In the genomic region with DNA sequence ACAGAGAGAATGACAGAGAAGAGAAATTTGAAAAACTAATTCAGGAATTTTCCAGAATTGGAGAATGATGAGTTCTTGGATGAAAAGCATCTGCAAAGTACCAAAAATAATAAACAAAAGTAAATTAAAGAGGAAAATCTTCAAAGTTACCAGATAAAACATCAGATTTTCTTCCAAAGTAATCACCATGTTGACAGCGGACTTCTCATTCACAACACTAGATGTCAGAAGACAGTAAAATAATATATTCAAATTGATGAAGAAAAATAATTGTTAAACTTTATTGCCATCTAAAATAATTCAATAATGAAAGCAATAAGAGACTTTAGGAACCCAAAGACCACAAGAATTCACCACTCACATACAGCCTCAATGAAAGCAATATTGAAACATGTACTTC, we compare ENCODE assay signal across 25 cellular contexts.
DNase-seq lines count a peak whose midpoint lies in the region; ATAC-seq and TF ChIP-seq lines count a peak whose summit lies in the region.
"Had no signal": no experiment of that assay in that cellular context is flagged by ENCODE, and none has a peak within 500 bp of the region (broad histone marks: within the 10 kb centered on the region; RNA-seq: fewer than 3 reads in every experiment).

No MANE protein-coding gene starts in this region.

- H3K4me2 ChIP-seq in SK-N-SH (no peak overlapping the region), neural progenitor cell (no peak overlapping the region)

- CTCF ChIA-PET in SK-N-SH (lab: Yijun Ruan, JAX): no interaction called here

- H3K4me1 Mint-ChIP-seq in chondrocyte (ENCODE audit: low read depth) (no peaks in the 10 kb centered on the region), neural progenitor cell (no peaks in the 10 kb centered on the region), nephron progenitor cell (no peaks in the 10 kb centered on the region)

- POLR2A ChIA-PET in SK-N-SH (lab: Yijun Ruan, JAX): no interaction called here

- no peak overlapping the region for H3K4me3 Mint-ChIP-seq in chondrocyte (ENCODE audit: unreplicated experiment)
- no peak overlapping the region for H3K4me3 Mint-ChIP-seq in neural progenitor cell
- H3K4me3 Mint-ChIP-seq in nephron progenitor cell: no peak overlapping the region

- H3K36me3 ChIP-seq in SK-N-SH (replicated peaks in 1 of 2; ENCODE audit: control insufficient read depth in 1 of 2, insufficient read depth in 2 of 2, low read length in 1 of 2): peaks cover 0 to 8% of the 10 kb centered on the region in 2 experiments
- no peaks in the 10 kb centered on the region for H3K36me3 ChIP-seq in neural progenitor cell
- H3K36me3 ChIP-seq: BE2C, HAP-1, MG63 had no signal

- H3K36me3 Mint-ChIP-seq in chondrocyte (ENCODE audit: low read depth) (no peaks in the 10 kb centered on the region), neural progenitor cell (peaks cover under 1% of the 10 kb centered on the region), nephron progenitor cell (ENCODE audit: low read depth) (peaks cover 6% of the 10 kb centered on the region)

- H3K4me3 ChIP-seq in SK-N-SH (ENCODE audit: low read depth in 2 of 2, low read length in 1 of 2): no peak overlapping the region
- H3K4me3 ChIP-seq in fibroblast of mammary gland (ENCODE audit: control insufficient read depth, low read depth, low read length): no peak overlapping the region
- H3K4me3 ChIP-seq in neural progenitor cell: no peak overlapping the region
- H3K4me3 ChIP-seq: HAP-1, MG63, SK-N-MC had no signal

- H3K27me3 Mint-ChIP-seq in chondrocyte (ENCODE audit: low read depth) (no peaks in the 10 kb centered on the region), neural progenitor cell (ENCODE audit: insufficient read depth, low read depth) (no peaks in the 10 kb centered on the region), nephron progenitor cell (ENCODE audit: low read depth, poor library complexity) (no peaks in the 10 kb centered on the region)

- TF ChIP-seq RAD21 in SK-N-SH (IDR thresholded peaks at IDR 0.05; ENCODE audit: low read length): no peak

- ATAC-seq in SK-N-SH treated with all-trans-retinoic acid at 6 μM for 48 hours (no peak), HG03196 (IDR thresholded peaks at IDR 0.05; ENCODE audit: unreplicated experiment) (no peak), Right ventricle myocardium superior (ENCODE audit: poor library complexity) (no peak)

- TF ChIP-seq EP300 in SK-N-SH (IDR thresholded peaks at IDR 0.05; ENCODE audit: borderline replicate concordance in 1 of 2, low read depth in 1 of 2, low read length in 1 of 2): no peak

- no peaks in the 10 kb centered on the region for H4K20me1 ChIP-seq in SK-N-SH (ENCODE audit: insufficient read depth)
- no peaks in the 10 kb centered on the region for H4K20me1 ChIP-seq in neural progenitor cell (ENCODE audit: low read depth)

- H3K9me3 ChIP-seq in SK-N-SH (no peaks in the 10 kb centered on the region), neural progenitor cell (ENCODE audit: low read depth) (no peaks in the 10 kb centered on the region)
- H3K9me3 ChIP-seq: BE2C, HAP-1, MG63 had no signal

- no peaks in the 10 kb centered on the region for H3F3A ChIP-seq in SK-N-SH (replicated peaks; ENCODE audit: insufficient read depth)
- H3F3A ChIP-seq in neural progenitor cell (ENCODE audit: low read depth): no peaks in the 10 kb centered on the region

- 100% methylated on average over 1 of the region's 1 CpG for WGBS in SK-N-SH (ENCODE audit: low lambda C conversion rate)

- intact Hi-C loops in Right ventricle myocardium superior (cut with DNase I): no loop called here

- H3K27me3 ChIP-seq in SK-N-SH (ENCODE audit: insufficient read depth): no peaks in the 10 kb centered on the region
- no peaks in the 10 kb centered on the region for H3K27me3 ChIP-seq in neural progenitor cell
- H3K27me3 ChIP-seq: BE2C, MG63 had no signal

- H3K79me2 ChIP-seq in SK-N-SH (ENCODE audit: insufficient read depth) (no peaks in the 10 kb centered on the region), neural progenitor cell (ENCODE audit: low read depth) (no peaks in the 10 kb centered on the region)

- H3K9me3 Mint-ChIP-seq in chondrocyte (ENCODE audit: low read depth): peaks cover under 1% of the 10 kb centered on the region
- no peaks in the 10 kb centered on the region for H3K9me3 Mint-ChIP-seq in neural progenitor cell
- no peaks in the 10 kb centered on the region for H3K9me3 Mint-ChIP-seq in nephron progenitor cell

- no peak overlapping the region; a peak in 1 of 4 replicates for H3K27ac ChIP-seq in SK-N-SH (ENCODE audit: low read depth in 2 of 2, low read length in 1 of 2)
- no peak overlapping the region for H3K27ac ChIP-seq in neural progenitor cell
- H3K27ac ChIP-seq: 22Rv1, RWPE1, SK-N-MC had no signal

- H2AFZ ChIP-seq in SK-N-SH (ENCODE audit: low read depth) (no peak overlapping the region), neural progenitor cell (replicated peaks) (no peak overlapping the region)

- H3K27ac Mint-ChIP-seq in chondrocyte (ENCODE audit: unreplicated experiment): no peak overlapping the region
- no peak overlapping the region for H3K27ac Mint-ChIP-seq in neural progenitor cell
- no peak overlapping the region for H3K27ac Mint-ChIP-seq in nephron progenitor cell

- peak; percentile 35 for TF ChIP-seq CTCF in SK-N-SH (IDR thresholded peaks at IDR 0.05)
- TF ChIP-seq CTCF in chondrocyte (IDR thresholded peaks at IDR 0.05): peak; percentile 46
- TF ChIP-seq CTCF in fibroblast of mammary gland (conservative IDR thresholded peaks at IDR 0.05; ENCODE audit: control insufficient read depth, insufficient read depth, low read depth, low read length): peak; percentile 13
- no peak for TF ChIP-seq CTCF in neural progenitor cell (IDR thresholded peaks at IDR 0.05)
- TF ChIP-seq CTCF in nephron progenitor cell (IDR thresholded peaks at IDR 0.05): no peak

- H3K9ac ChIP-seq in SK-N-SH (no peak overlapping the region), neural progenitor cell (no peak overlapping the region)

- DNase-seq in SK-N-SH (no peak), chondrocyte (ENCODE audit: low spot score) (no peak), fibroblast of mammary gland (ENCODE audit: low read depth) (no peak), neural progenitor cell (ENCODE audit: low spot score) (no peak), Right ventricle myocardium superior (no peak), nephron progenitor cell (no peak)
- DNase-seq: BE2C; Calu3; DMS79 treated with DMSO at 0.1 percent for 48 hours; GF-D8; GOT3; KBM-7; MG63; NCI-H2029; NCI-H446; NCI-H526; NCI-H82; NK-92 treated with Interleukin-12 subunit alpha and Interleukin-12 subunit beta, amount 100 ng/mL, for 24 hours; SIG-M5 had no signal

- H3K4me1 ChIP-seq in SK-N-SH (ENCODE audit: control insufficient read depth in 1 of 2, insufficient read depth in 2 of 2, low read depth in 1 of 2, low read length in 1 of 2): no peaks in the 10 kb centered on the region; a peak in 2 of 4 replicates
- no peaks in the 10 kb centered on the region for H3K4me1 ChIP-seq in neural progenitor cell
- H3K4me1 ChIP-seq: HAP-1 had no signal

- H3K9me2 ChIP-seq in SK-N-SH: no peaks in the 10 kb centered on the region

TF ChIP-seq in SK-N-SH, 30 proteins besides CTCF, POLR2A, EP300 and RAD21 (continues in another document):
- no peak for TF ChIP-seq TAF1 (IDR thresholded peaks at IDR 0.05; ENCODE audit: borderline replicate concordance, low read depth, low read length)
- TF ChIP-seq TCF12 (IDR thresholded peaks at IDR 0.05): no peak
- TF ChIP-seq YY1 (IDR thresholded peaks at IDR 0.05; ENCODE audit: low read depth): no peak
- TF ChIP-seq, protein P1, sequence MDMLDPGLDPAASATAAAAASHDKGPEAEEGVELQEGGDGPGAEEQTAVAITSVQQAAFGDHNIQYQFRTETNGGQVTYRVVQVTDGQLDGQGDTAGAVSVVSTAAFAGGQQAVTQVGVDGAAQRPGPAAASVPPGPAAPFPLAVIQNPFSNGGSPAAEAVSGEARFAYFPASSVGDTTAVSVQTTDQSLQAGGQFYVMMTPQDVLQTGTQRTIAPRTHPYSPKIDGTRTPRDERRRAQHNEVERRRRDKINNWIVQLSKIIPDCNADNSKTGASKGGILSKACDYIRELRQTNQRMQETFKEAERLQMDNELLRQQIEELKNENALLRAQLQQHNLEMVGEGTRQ (IDR thresholded peaks at IDR 0.05; ENCODE audit: borderline replicate concordance, low read depth, low read length): no peak
- no peak for TF ChIP-seq MAX (IDR thresholded peaks at IDR 0.05; ENCODE audit: low read depth)
- TF ChIP-seq EZH2phosphoT487 (IDR thresholded peaks at IDR 0.05; ENCODE audit: borderline replicate concordance, low read depth): no peak

TF ChIP-seq in SK-N-SH treated with all-trans-retinoic acid at 6 μM for 48 hours, 23 proteins besides CTCF, POLR2A, EP300 and RAD21:
- no peak for TF ChIP-seq PPARA (CRISPR knock-in tag; IDR thresholded peaks at IDR 0.05; ENCODE audit: borderline replicate concordance)
- TF ChIP-seq CSDC2 (CRISPR knock-in tag; IDR thresholded peaks at IDR 0.05): no peak
- no peak for TF ChIP-seq TSHZ2 (CRISPR knock-in tag; IDR thresholded peaks at IDR 0.05)
- no peak for TF ChIP-seq TOX (CRISPR knock-in tag; IDR thresholded peaks at IDR 0.05; ENCODE audit: borderline replicate concordance)

Comparison
In these comparisons a context has a peak if more than half of its experiments do, and no peak if none do; other contexts are left out.
1. CTCF ChIP-seq: peak in SK-N-SH (single experiment), chondrocyte (single experiment) and fibroblast of mammary gland (single experiment); none in neural progenitor cell (single experiment) and nephron progenitor cell (single experiment).